Comparison of ENCODE assay signal across 22 cellular contexts in the genomic region with DNA sequence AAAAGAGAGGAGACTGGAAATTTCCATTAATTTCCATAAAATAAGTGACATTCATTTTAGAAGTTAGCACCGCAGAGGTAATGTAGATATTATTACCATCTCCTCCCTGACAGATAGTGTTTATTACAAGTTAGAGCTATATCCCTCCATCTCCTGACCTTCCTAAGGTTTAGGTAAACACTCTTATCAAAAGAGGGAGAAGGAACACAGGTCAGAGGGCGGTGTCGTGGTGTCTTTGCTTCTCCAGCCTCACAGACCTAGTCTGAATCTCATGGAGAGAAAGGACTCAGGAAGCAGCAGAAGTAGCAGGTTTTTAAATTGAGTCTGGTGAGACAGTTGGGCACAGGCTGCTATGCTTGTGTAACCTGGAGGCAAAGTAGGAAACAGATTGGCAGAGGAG.
"Had no signal": no experiment of that assay in that cellular context is flagged by ENCODE, and none has a peak within 500 bp of the region (broad histone marks: within the 10 kb centered on the region; RNA-seq: fewer than 3 reads in every experiment).

No MANE protein-coding gene starts in this region.

- H3K27me3 ChIP-seq: colonic mucosa, foreskin keratinocyte, gastroesophageal sphincter, heart left ventricle, hepatocyte had no signal

- H3K36me3 ChIP-seq: colonic mucosa, gastroesophageal sphincter, heart left ventricle, lower lobe of right lung had no signal

- ATAC-seq: effector memory CD8-positive, alpha-beta T cell; esophagus mucosa; foreskin keratinocyte; gastroesophageal sphincter; heart left ventricle; left cardiac atrium; left lobe of liver; left ventricle myocardium superior; lower lobe of right lung had no signal

- H3K4me1 ChIP-seq: colonic mucosa, foreskin keratinocyte, heart left ventricle, lower lobe of right lung had no signal

- H3K27ac ChIP-seq: colonic mucosa, epithelial cell of prostate, foreskin keratinocyte, gastroesophageal sphincter, heart left ventricle, hepatocyte, lower lobe of right lung had no signal

- H3K9me3 ChIP-seq: colonic mucosa, gastroesophageal sphincter, heart left ventricle, lower lobe of right lung had no signal

- DNase-seq: cerebellar nuclear complex; colonic mucosa; cortex of kidney; effector CD8-positive, alpha-beta T cell; effector memory CD8-positive, alpha-beta T cell; endodermal cell; foreskin keratinocyte; heart left ventricle; hypothalamus; immature natural killer cell; left cardiac atrium; left ventricle myocardium superior; lower lobe of right lung; mesenchymal stem cell had no signal

- H3K4me3 ChIP-seq: colonic mucosa, gastroesophageal sphincter, heart left ventricle, hepatocyte, lower lobe of right lung had no signal

- FAIRE-seq: endometrium, frontal cortex, keratinocyte had no signal
